Comparison of ENCODE assay signal across 1 cellular context in genomic region chr2:27051902-27052645, GRCh38.
TF ChIP-seq lines count a peak whose summit lies in the region.

No MANE protein-coding gene starts in this region.

TF ChIP-seq in SK-N-SH, 30 proteins besides CTCF, POLR2A, EP300 and RAD21 (continued from another document):
- TF ChIP-seq POLR2AphosphoS5 (IDR thresholded peaks at IDR 0.05; ENCODE audit: low read depth, low read length) (no peak), GATA2 (CRISPR knock-in tag; IDR thresholded peaks at IDR 0.05) (no peak), SIN3A (IDR thresholded peaks at IDR 0.05; ENCODE audit: borderline replicate concordance, low read depth, low read length) (no peak), TAF1 (IDR thresholded peaks at IDR 0.05; ENCODE audit: borderline replicate concordance, low read depth, low read length) (no peak), YY1 (IDR thresholded peaks at IDR 0.05; ENCODE audit: low read depth) (no peak), MEF2A (IDR thresholded peaks at IDR 0.05; ENCODE audit: borderline replicate concordance, low read depth) (no peak), REST (IDR thresholded peaks at IDR 0.05; ENCODE audit: low read depth, low read length) (no peak), NRF1 (IDR thresholded peaks at IDR 0.05; ENCODE audit: low read depth, low read length) (no peak), RFX5 (IDR thresholded peaks at IDR 0.05; ENCODE audit: low read length) (no peak), RXRA (IDR thresholded peaks at IDR 0.05; ENCODE audit: borderline replicate concordance, low read depth) (no peak), TCF12 (IDR thresholded peaks at IDR 0.05) (no peak), USF1 (IDR thresholded peaks at IDR 0.05; ENCODE audit: borderline replicate concordance, low read depth) (no peak), TEAD4 (IDR thresholded peaks at IDR 0.05; ENCODE audit: borderline replicate concordance, insufficient read depth) (no peak), MXI1 (IDR thresholded peaks at IDR 0.05; ENCODE audit: low read depth, low read length) (no peak)
- TF ChIP-seq, protein P1, sequence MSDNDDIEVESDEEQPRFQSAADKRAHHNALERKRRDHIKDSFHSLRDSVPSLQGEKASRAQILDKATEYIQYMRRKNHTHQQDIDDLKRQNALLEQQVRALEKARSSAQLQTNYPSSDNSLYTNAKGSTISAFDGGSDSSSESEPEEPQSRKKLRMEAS (IDR thresholded peaks at IDR 0.05; ENCODE audit: low read depth) = no peak
- TF ChIP-seq, protein P2, sequence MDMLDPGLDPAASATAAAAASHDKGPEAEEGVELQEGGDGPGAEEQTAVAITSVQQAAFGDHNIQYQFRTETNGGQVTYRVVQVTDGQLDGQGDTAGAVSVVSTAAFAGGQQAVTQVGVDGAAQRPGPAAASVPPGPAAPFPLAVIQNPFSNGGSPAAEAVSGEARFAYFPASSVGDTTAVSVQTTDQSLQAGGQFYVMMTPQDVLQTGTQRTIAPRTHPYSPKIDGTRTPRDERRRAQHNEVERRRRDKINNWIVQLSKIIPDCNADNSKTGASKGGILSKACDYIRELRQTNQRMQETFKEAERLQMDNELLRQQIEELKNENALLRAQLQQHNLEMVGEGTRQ (IDR thresholded peaks at IDR 0.05; ENCODE audit: borderline replicate concordance, low read depth, low read length) = no peak
